In genomic region chr4:73715659-73716058, GRCh38 we compare ENCODE assay signal across 23 cellular contexts.
"Had no signal": no experiment of that assay in that cellular context is flagged by ENCODE, and none has a peak within 500 bp of the region (broad histone marks: within the 10 kb centered on the region; RNA-seq: fewer than 3 reads in every experiment).

No MANE protein-coding gene starts in this region.

- H3K36me3 Mint-ChIP-seq: naive B cell; stimulated activated memory B cell treated with anti-CD40 and anti-IgM and Interleukin-4, amounts not matched to agents 10 μg/mL and 1 μg/mL and 100 μg/mL, for 72 hours had no signal

- H3K27ac ChIP-seq: heart left ventricle, parathyroid adenoma, prostate gland, right lobe of liver, tibial artery, upper lobe of left lung, uterus had no signal

- H3K27ac Mint-ChIP-seq: naive B cell; nephron; stimulated activated memory B cell treated with anti-CD40 and anti-IgM and Interleukin-4, amounts not matched to agents 10 μg/mL and 1 μg/mL and 100 μg/mL, for 72 hours; stimulated activated naive CD8-positive, alpha-beta T cell treated with anti-CD3 and anti-CD28 coated beads, Interleukin-15, Interleukin-2, amounts not matched to agents 100 ng/mL and 50 ng/mL, for 24 hours had no signal

- H3K9ac ChIP-seq: parathyroid adenoma had no signal

- DNase-seq: effector memory CD4-positive, alpha-beta T cell; heart left ventricle; hippocampal formation; left colon; left ventricle myocardium superior; mesenchymal stem cell; naive B cell; right lobe of liver; spleen; stimulated activated CD4-positive, alpha-beta T cell treated with anti-CD3 and anti-CD28 coated beads, Interleukin-15, amount 100 ng/mL, for 24 hours; stimulated activated CD4-positive, alpha-beta T cell treated with anti-CD3 and anti-CD28 coated beads, Interleukin-1b, Interleukin-23, amount 100 ng/mL, for 48 hours; stimulated activated CD4-positive, alpha-beta T cell treated with anti-CD3 and anti-CD28 coated beads, Interleukin-4, amount 100 ng/mL, for 24 hours; tibial artery; upper lobe of left lung; uterus had no signal

- FAIRE-seq: endometrium, frontal cortex had no signal

- H3K4me3 Mint-ChIP-seq: naive B cell; nephron; stimulated activated memory B cell treated with anti-CD40 and anti-IgM and Interleukin-4, amounts not matched to agents 10 μg/mL and 1 μg/mL and 100 μg/mL, for 72 hours; stimulated activated naive CD8-positive, alpha-beta T cell treated with anti-CD3 and anti-CD28 coated beads, Interleukin-15, Interleukin-2, amounts not matched to agents 100 ng/mL and 50 ng/mL, for 24 hours had no signal

- H3K9me3 ChIP-seq: heart left ventricle, prostate gland, right lobe of liver, spleen, tibial artery, upper lobe of left lung, uterus had no signal

- H3K4me1 Mint-ChIP-seq: naive B cell, nephron had no signal

- H3K36me3 ChIP-seq: heart left ventricle, prostate gland, right lobe of liver, spleen, tibial artery, upper lobe of left lung, uterus had no signal

- H3K4me1 ChIP-seq: parathyroid adenoma, prostate gland, right lobe of liver, tibial artery, upper lobe of left lung, uterus had no signal

- H2AFZ ChIP-seq: parathyroid adenoma had no signal

- H3K27me3 ChIP-seq: heart left ventricle, right lobe of liver, spleen, tibial artery, upper lobe of left lung, uterus had no signal

- H3K9me3 Mint-ChIP-seq: nephron; stimulated activated naive CD8-positive, alpha-beta T cell treated with anti-CD3 and anti-CD28 coated beads, Interleukin-15, Interleukin-2, amounts not matched to agents 100 ng/mL and 50 ng/mL, for 24 hours had no signal

- H3K4me3 ChIP-seq: heart left ventricle, lung, prostate gland, right lobe of liver, spleen, tibial artery, upper lobe of left lung, uterus had no signal

- H3K79me2 ChIP-seq: parathyroid adenoma had no signal

- H3K27me3 Mint-ChIP-seq: naive B cell; stimulated activated naive CD8-positive, alpha-beta T cell treated with anti-CD3 and anti-CD28 coated beads, Interleukin-15, Interleukin-2, amounts not matched to agents 100 ng/mL and 50 ng/mL, for 24 hours had no signal
